In genomic region chr1:209871006-209871405, GRCh38 we compare ENCODE assay signal across 25 cellular contexts. TPM values are rescaled to one million over a fixed set of nuclear protein-coding genes. Genes with fewer than 3 reads are reported as not detected.
DNase-seq lines count a peak whose midpoint lies in the region; ATAC-seq and TF ChIP-seq lines count a peak whose summit lies in the region.
"Had no signal": no experiment of that assay in that cellular context is flagged by ENCODE, and none has a peak within 500 bp of the region (broad histone marks: within the 10 kb centered on the region; RNA-seq: fewer than 3 reads in every experiment).

No MANE protein-coding gene starts in this region.

- no peaks in the 10 kb centered on the region for H3K27me3 ChIP-seq in A673 (replicated peaks; ENCODE audit: insufficient read depth, low read depth, low read length, poor library complexity)
- H3K27me3 ChIP-seq in sigmoid colon, result no peaks in the 10 kb centered on the region
- H3K27me3 ChIP-seq: BE2C had no signal

- no peak for TF ChIP-seq EP300 in sigmoid colon (IDR thresholded peaks at IDR 0.05)

- H3K36me3 ChIP-seq in A673 (ENCODE audit: insufficient read depth, low read length, poor library complexity, severe bottlenecking) (no peaks in the 10 kb centered on the region), sigmoid colon (no peaks in the 10 kb centered on the region)
- H3K36me3 ChIP-seq: BE2C had no signal

- no peak for ATAC-seq in GM19467 (IDR thresholded peaks at IDR 0.05; ENCODE audit: unreplicated experiment)
- ATAC-seq in GM18868 (IDR thresholded peaks at IDR 0.05; ENCODE audit: unreplicated experiment), result no peak
- ATAC-seq: GM12878 had no signal

- no peaks in the 10 kb centered on the region for H3K27me3 Mint-ChIP-seq in nephron (ENCODE audit: low read depth)

- DNase-seq in A673 (ENCODE audit: low spot score), result no peak
- peak; percentile 82 for DNase-seq in NCI-H82 (lab: John Stamatoyannopoulos, UW)
- no peak for DNase-seq in caudate nucleus (lab: John Stamatoyannopoulos, UW)
- DNase-seq in NCI-H2171 treated with DMSO at 0.1 percent for 48 hours (lab: John Stamatoyannopoulos, UW), result no peak
- DNase-seq in sigmoid colon, result no peak
- DNase-seq: 8988T; BE2C; Caco-2; CD4-positive, alpha-beta T cell; DMS153; H7; HFFc6; Karpas-422; NCI-H1092 treated with DMSO at 0.1 percent for 48 hours; NCI-H146; NCI-H2029 treated with DMSO at 0.1 percent for 48 hours; NCI-H2171; NCI-H446; SHP77 had no signal

- H3K36me3 Mint-ChIP-seq in nephron (ENCODE audit: low read depth), result no peaks in the 10 kb centered on the region

- peak overlapping the region; percentile 28 for H3K27ac ChIP-seq in A673 (ENCODE audit: low read depth, low read length, poor library complexity, severe bottlenecking)
- peak overlapping the region; percentile 46 for H3K27ac ChIP-seq in caudate nucleus (ENCODE audit: low read depth, low read length)
- H3K27ac ChIP-seq in sigmoid colon, result no peak overlapping the region
- H3K27ac ChIP-seq: SK-N-MC had no signal

- peaks cover 12% of the 10 kb centered on the region for H3K9me3 Mint-ChIP-seq in nephron

- H3K9me3 ChIP-seq in A673 (ENCODE audit: low read depth, low read length, poor library complexity, severe bottlenecking), result peaks cover 10% of the 10 kb centered on the region
- peaks cover 0 to 2% (median 0%) of the 10 kb centered on the region in 4 donors for H3K9me3 ChIP-seq in sigmoid colon
- H3K9me3 ChIP-seq: BE2C had no signal

- POLR2A ChIA-PET in A673 (lab: Charles Lee; ENCODE audit: low non-redundant PET), result interaction anchor here (0.6 kb wide), 1 partner anchor 1865 kb away, joined by 3 read pairs; no protein-coding TSS in a partner anchor

- no peak for TF ChIP-seq POLR2A in sigmoid colon (IDR thresholded peaks at IDR 0.05)

- no peak overlapping the region for H3K4me3 Mint-ChIP-seq in nephron
- H3K4me3 Mint-ChIP-seq: CD4-positive, alpha-beta T cell; HFFc6; IgD-negative memory B cell had no signal

- H3K27ac Mint-ChIP-seq in nephron, result peak overlapping the region in 2 of 3 experiments; percentile 37 to 66
- H3K27ac Mint-ChIP-seq: CD4-positive, alpha-beta T cell; HFFc6; IgD-negative memory B cell had no signal

- peaks cover 27% of the 10 kb centered on the region for H3K4me1 Mint-ChIP-seq in nephron
- H3K4me1 Mint-ChIP-seq: IgD-negative memory B cell had no signal

- 28 to 83% methylated on average over 1 of the region's 1 CpG for WGBS in sigmoid colon, 2 donors

- TF ChIP-seq CTCF in A673 (conservative IDR thresholded peaks at IDR 0.05; ENCODE audit: low read depth, low read length) (no peak), nephron (IDR thresholded peaks at IDR 0.05; ENCODE audit: unreplicated experiment in 3 of 3) (no peak), sigmoid colon (IDR thresholded peaks at IDR 0.05) (no peak)

- intact Hi-C loops in A673 (cut with micrococcal nuclease; ENCODE audit: unreplicated experiment), result no loop called here
- intact Hi-C loops in sigmoid colon (cut with DNase I), result no loop called here

- H3K4me3 ChIP-seq in A673 (ENCODE audit: low read depth, low read length, poor library complexity, severe bottlenecking), result no peak overlapping the region
- H3K4me3 ChIP-seq in sigmoid colon, result no peak overlapping the region
- H3K4me3 ChIP-seq: GM12878, SK-N-MC had no signal

- H3K4me1 ChIP-seq in A673 (ENCODE audit: insufficient read depth, low read length, poor library complexity, severe bottlenecking) (peaks cover 30% of the 10 kb centered on the region), sigmoid colon (no peaks in the 10 kb centered on the region)
- H3K4me1 ChIP-seq: Caco-2 had no signal

- no TSS peak for BruUV-seq in A673 (replicated peaks; lab: Mats Ljungman, UMichigan)

- CTCF ChIA-PET in A673 (lab: Charles Lee), result interaction anchor here (0.7 kb wide), 1 partner anchor 10 kb away, joined by 3 read pairs; no protein-coding TSS in a partner anchor

RNA-seq across cellular contexts. Expression of gene UTP25, which starts 43.2 kb away (rescaled TPM):
- 8.9 and 11.5 TPM in 2 replicates for total RNA-seq in A673 (2021)
- total RNA-seq in sigmoid colon, result 1 to 10 TPM; 5.7 to 8.6 (median 6.9) TPM
- 1 to 10 TPM; 1.2 to 3.7 (median 1.6) TPM for polyA plus RNA-seq in sigmoid colon

Comparison
In these comparisons a context has a peak if more than half of its experiments do, and no peak if none do; other contexts are left out.
1. H3K27ac ChIP-seq: peak in A673 (single experiment) and caudate nucleus (single experiment); none in sigmoid colon (0 of 4).